ENCODE assay signal across 9 cellular contexts in the genomic region with DNA sequence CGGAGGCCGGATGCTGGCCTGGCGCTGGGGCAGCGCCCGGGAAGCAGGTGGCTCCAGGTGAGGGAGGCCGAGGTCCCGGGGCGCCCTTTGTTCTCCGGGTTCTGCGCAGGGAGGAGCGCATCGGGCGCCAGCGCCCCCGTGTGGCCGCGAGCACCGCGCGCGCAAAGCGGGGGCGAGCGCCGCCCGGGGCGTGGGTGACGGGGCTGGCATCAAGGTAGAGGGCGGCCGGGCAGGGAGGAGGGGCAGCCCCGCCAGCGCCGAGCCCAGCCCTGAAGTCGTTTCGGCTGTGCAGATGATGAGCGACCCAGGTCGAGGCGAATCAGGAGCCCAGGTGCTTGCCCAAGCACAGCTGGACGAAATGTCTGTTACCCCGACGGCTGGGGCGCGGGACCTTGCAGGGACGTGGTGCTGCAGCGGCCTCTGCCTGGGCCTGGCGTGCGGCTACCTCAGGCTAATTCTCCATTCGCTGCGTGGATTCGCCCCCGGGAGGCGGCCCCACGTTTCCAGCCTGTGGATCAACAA. TPM values are rescaled to one million over a fixed set of nuclear protein-coding genes. Genes with fewer than 3 reads are reported as not detected.
DNase-seq lines count a peak whose midpoint lies in the region; ATAC-seq, FAIRE-seq and TF ChIP-seq lines count a peak whose summit lies in the region.
"Had no signal": no experiment of that assay in that cellular context is flagged by ENCODE, and none has a peak within 500 bp of the region (broad histone marks: within the 10 kb centered on the region; RNA-seq: fewer than 3 reads in every experiment).

No MANE protein-coding gene starts in this region.

- RAD21 ChIA-PET in GM12878 (lab: Charles Lee; ENCODE audit: unreplicated experiment) = interaction anchor here (0.7 to 2.4 kb wide), 3 partner anchors 292 to 665 kb away, joined by 3 to 8 read pairs (median 4); no protein-coding TSS in a partner anchor

- TF ChIP-seq POLR2A in GM12878 (IDR thresholded peaks at IDR 0.05; ENCODE audit: low read depth, low read length) = no peak

- TF ChIP-seq EP300 in GM12878 (IDR thresholded peaks at IDR 0.05; ENCODE audit: borderline replicate concordance in 1 of 2, control insufficient read depth in 1 of 2, low read depth in 2 of 2, low read length in 2 of 2) = no peak

- H3K79me2 ChIP-seq in GM12878 (ENCODE audit: control insufficient read depth, insufficient read depth, low read length) = no peaks in the 10 kb centered on the region

- WGBS in GM12878 (ENCODE audit: insufficient coverage, insufficient replicate concordance, low lambda C conversion rate, missing lambda C conversion rate) = 31% methylated on average over 36 of the region's 53 CpGs

- peak; percentile 65 for ATAC-seq in GM21576 (IDR thresholded peaks at IDR 0.05; ENCODE audit: unreplicated experiment)
- ATAC-seq in GM12878 = peak; percentile 97

- CTCF ChIA-PET in GM12878 (lab: Yijun Ruan, JAX) = interaction anchor here (0.5 to 2.1 kb wide), 6 partner anchors 9 to 660 kb away, joined by 3 to 12 read pairs (median 3); no protein-coding TSS in a partner anchor

- H3K27ac ChIP-seq in GM12878 (ENCODE audit: control insufficient read depth, insufficient read depth) = no peak overlapping the region

- H3K36me3 ChIP-seq in GM12878 (ENCODE audit: control insufficient read depth in 2 of 2, insufficient read depth in 2 of 2, low read length in 1 of 2) = no peaks in the 10 kb centered on the region

- no peak overlapping the region for H3K4me2 ChIP-seq in GM12878 (ENCODE audit: control insufficient read depth, insufficient read depth)

- no peaks in the 10 kb centered on the region for H4K20me1 ChIP-seq in GM12878 (ENCODE audit: control insufficient read depth, insufficient read depth)

- no peak overlapping the region for H3K4me3 ChIP-seq in GM12878

- POLR2A ChIA-PET in GM12878 (lab: Charles Lee) = no interaction called here

- H3K4me1 ChIP-seq in GM12878 (ENCODE audit: control insufficient read depth, insufficient read depth, low read length) = no peaks in the 10 kb centered on the region

- H3K9ac ChIP-seq in GM12878 (ENCODE audit: control insufficient read depth, insufficient read depth, low read length) = no peak overlapping the region

- SMC1A ChIA-PET in GM12878 (lab: Charles Lee; ENCODE audit: uncharacterized antibody, unreplicated experiment) = interaction anchor here (0.7 to 1.3 kb wide), 3 partner anchors 8 to 665 kb away, joined by 3 to 5 read pairs (median 3); no protein-coding TSS in a partner anchor

- DNase-seq in DMS153 (lab: John Stamatoyannopoulos, UW) = peak; percentile 27
- DNase-seq in NCI-H146 treated with DMSO at 0.1 percent for 48 hours (lab: John Stamatoyannopoulos, UW; ENCODE audit: unreplicated experiment) = peak; percentile 46
- no peak for DNase-seq in GM12878 (ENCODE audit: low read depth, low spot score)
- DNase-seq in kidney tubule cell (ENCODE audit: low spot score) = peak; percentile 54
- peak in 2 of 3 experiments; percentile 3 to 22 for DNase-seq in stimulated activated CD4-positive, alpha-beta T cell treated with anti-CD3 and anti-CD28 coated beads, TNF-alpha, amount 100 ng/mL, for 24 hours (ENCODE audit: low read depth in 3 of 3)
- no peak for DNase-seq in stimulated activated naive CD4-positive, alpha-beta T cell (lab: John Stamatoyannopoulos, UW)
- DNase-seq in NCI-H1694 treated with DMSO at 0.1 percent for 48 hours (lab: John Stamatoyannopoulos, UW) = no peak

- TF ChIP-seq RAD21 in GM12878 (IDR thresholded peaks at IDR 0.05; ENCODE audit: insufficient read depth, low read depth, low read length) = peak; percentile 65

- no peak for FAIRE-seq in GM12878 (lab: Jason Lieb, UNC)
- FAIRE-seq: TTC549 had no signal

- H2AFZ ChIP-seq in GM12878 (ENCODE audit: control insufficient read depth, low read depth, low read length) = no peak overlapping the region

- BruUV-seq in GM12878 (replicated peaks; lab: Mats Ljungman, UMichigan) = no TSS peak

- H3K27me3 ChIP-seq in GM12878 (replicated peaks in 1 of 2; ENCODE audit: control insufficient read depth in 2 of 2, insufficient read depth in 2 of 2, low read length in 1 of 2) = no peaks in the 10 kb centered on the region

- H3K9me3 ChIP-seq in GM12878 (replicated peaks; ENCODE audit: control insufficient read depth, insufficient read depth, low read length) = no peaks in the 10 kb centered on the region

- peak; percentile 59 to 74 (median 62); a peak in 5 of 6 replicates for TF ChIP-seq CTCF in GM12878 (IDR thresholded peaks at IDR 0.05 in 2 of 3, conservative IDR thresholded peaks at IDR 0.05 in 1 of 3; ENCODE audit: control insufficient read depth in 2 of 3, extremely low read depth in 1 of 3, insufficient read depth in 1 of 3, low read depth in 3 of 3, low read length in 3 of 3)

- intact Hi-C loops in GM12878 (cut with micrococcal nuclease; ENCODE audit: unreplicated experiment) = loop anchor here (2.0 to 5.0 kb wide), 3 partner anchors 292 to 666 kb away; no protein-coding TSS in a partner anchor

- in situ Hi-C loops in GM12878 (cut with MboI) = no loop called here

TF ChIP-seq in GM12878, 131 proteins besides CTCF, POLR2A, EP300 and RAD21:
- TF ChIP-seq RBBP5 (conservative IDR thresholded peaks at IDR 0.05) = no peak
- 0 out of 2 replicates have a peak, but pooled peaks have one; percentile 21 for TF ChIP-seq YY1 (IDR thresholded peaks at IDR 0.05; ENCODE audit: low read depth, low read length)
- TF ChIP-seq FOS (IDR thresholded peaks at IDR 0.05; ENCODE audit: borderline replicate concordance, extremely low read depth, insufficient read length) = no peak
- TF ChIP-seq STAT1 (conservative IDR thresholded peaks at IDR 0.05) = no peak
- TF ChIP-seq RAD51 (IDR thresholded peaks at IDR 0.05) = no peak
- no peak for TF ChIP-seq JUNB (IDR thresholded peaks at IDR 0.05)
- TF ChIP-seq EGR1 (IDR thresholded peaks at IDR 0.05; ENCODE audit: borderline replicate concordance in 1 of 2, low read depth in 2 of 2, low read length in 2 of 2) = peak in 1 of 2 experiments; percentile 62; a peak in 1 of 3 replicates
- TF ChIP-seq, protein P1, sequence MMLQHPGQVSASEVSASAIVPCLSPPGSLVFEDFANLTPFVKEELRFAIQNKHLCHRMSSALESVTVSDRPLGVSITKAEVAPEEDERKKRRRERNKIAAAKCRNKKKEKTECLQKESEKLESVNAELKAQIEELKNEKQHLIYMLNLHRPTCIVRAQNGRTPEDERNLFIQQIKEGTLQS (IDR thresholded peaks at IDR 0.05; ENCODE audit: borderline replicate concordance, extremely low read depth, low read depth, low read length) = no peak

RNA-seq across cellular contexts. Expression of a gene that starts 10.5 kb away (rescaled TPM):
- total RNA-seq in GM12878 (2013; cell fraction: nucleolus; rRNA removed) = not detected in 2 replicates
- not detected in 2 replicates for total RNA-seq in GM12878 (2014; rRNA removed)
- not detected in 2 replicates for total RNA-seq in GM12878 (2014; rRNA removed; fragmentation: Illumina TruSeq; extraction: Trizol)
- total RNA-seq in GM12878 (2021) = 0.15 and 0.32 TPM in 2 replicates
- not detected for polyA plus RNA-seq in GM12878 (2011; ENCODE audit: low read depth)
- 0.04 TPM in 1 of 2 replicates, not detected in the other for polyA plus RNA-seq in GM12878 (2011; rRNA removed)
- not detected in 2 replicates for polyA plus RNA-seq in GM12878 (2011; cell fraction: cytosol; rRNA removed)
- polyA plus RNA-seq in GM12878 (2011; cell fraction: nucleus; rRNA removed) = not detected in 2 replicates
- not detected in 2 replicates for polyA plus RNA-seq in GM12878 (2012)
- polyA plus RNA-seq in GM12878 (2014; fragmentation: Illumina TruSeq; extraction: Trizol) = not detected in 2 replicates
- not detected for polyA plus RNA-seq in GM12878 (2014; fragmentation: Nextera tagmentation; extraction: Ambion mirVana)
- polyA plus RNA-seq in GM12878 (2014; rRNA removed) = not detected in 2 replicates
- polyA plus RNA-seq in GM12878 (2016; fragmentation: Nextera tagmentation; extraction: Ambion mirVana) = not detected
- not detected in 2 replicates for polyA minus RNA-seq in GM12878 (2011; rRNA and poly(A)+ RNA removed)
- polyA minus RNA-seq in GM12878 (2011; cell fraction: cytosol; rRNA and poly(A)+ RNA removed) = not detected in 2 replicates
- polyA minus RNA-seq in GM12878 (2011; cell fraction: nucleus; rRNA and poly(A)+ RNA removed) = not detected in 2 replicates

Comparison
In these comparisons a context has a peak if more than half of its experiments do, and no peak if none do; other contexts are left out.
1. DNase-seq: peak in DMS153 (single experiment), NCI-H146 treated with DMSO at 0.1 percent for 48 hours (single experiment), kidney tubule cell (single experiment) and stimulated activated CD4-positive, alpha-beta T cell treated with anti-CD3 and anti-CD28 coated beads, TNF-alpha, amount 100 ng/mL, for 24 hours (2 of 3); none in GM12878 (single experiment), stimulated activated naive CD4-positive, alpha-beta T cell (0 of 6) and NCI-H1694 treated with DMSO at 0.1 percent for 48 hours (single experiment).